ENCODE assay signal across 24 cellular contexts in genomic region chr13:100620792-100621191, GRCh38.
"Had no signal": no experiment of that assay in that cellular context is flagged by ENCODE, and none has a peak within 500 bp of the region (broad histone marks: within the 10 kb centered on the region; RNA-seq: fewer than 3 reads in every experiment).

No MANE protein-coding gene starts in this region.

- H3K36me3 ChIP-seq: ovary had no signal

- ATAC-seq: left colon; left lung; lower lobe of right lung; right cardiac atrium; sciatic nerve; stimulated activated naive B cell treated with anti-CD40 and anti-IgM and Interleukin-4, amounts not matched to agents 10 μg/mL and 1 μg/mL and 100 μg/mL, for 72 hours; stimulated activated naive CD8-positive, alpha-beta T cell treated with anti-CD3 and anti-CD28 coated beads, Interleukin-15, Interleukin-2, amounts not matched to agents 100 U/mL and 50 U/mL, for 24 hours had no signal

- DNase-seq: hypothalamus; immature natural killer cell; kidney; left colon; left lung; lower lobe of right lung; mammary epithelial cell; mesenchymal stem cell; naive thymus-derived CD8-positive, alpha-beta T cell; ovary; right cardiac atrium; stimulated activated CD4-positive, alpha-beta T cell treated with anti-CD3 and anti-CD28 coated beads, Interleukin-12 subunit alpha, Interleukin-12 subunit beta, amount 100 ng/mL, for 4 hours; stimulated activated CD4-positive, alpha-beta T cell treated with anti-CD3 and anti-CD28 coated beads, Interleukin-15, amount 100 ng/mL, for 24 hours; stimulated activated CD4-positive, alpha-beta T cell treated with anti-CD3 and anti-CD28 coated beads, Interleukin-2, amount 100 ng/mL, for 24 hours; stimulated activated CD4-positive, alpha-beta T cell treated with anti-CD3 and anti-CD28 coated beads, Interleukin-4, amount 100 ng/mL, for 1 hour; stimulated activated naive B cell treated with anti-CD40 and anti-IgM and Interleukin-4, amounts not matched to agents 10 μg/mL and 1 μg/mL and 100 μg/mL, for 72 hours; stimulated activated naive CD8-positive, alpha-beta T cell treated with anti-CD3 and anti-CD28 coated beads, Interleukin-15, Interleukin-2, amounts not matched to agents 100 U/mL and 50 U/mL, for 24 hours; stomach; testis; thyroid gland; transverse colon; upper lobe of left lung had no signal

- H3K9me3 ChIP-seq: left lung, lower lobe of right lung, ovary, stomach, testis, thyroid gland, transverse colon, upper lobe of left lung had no signal

- H3K4me3 ChIP-seq: left lung, lower lobe of right lung, ovary, skin epidermis, stomach, testis, thyroid gland, transverse colon, upper lobe of left lung had no signal

- H3K27me3 ChIP-seq: left lung, ovary, stomach, testis, thyroid gland, transverse colon, upper lobe of left lung had no signal

- H3K4me1 ChIP-seq: left lung, lower lobe of right lung, stomach, testis, thyroid gland, transverse colon, upper lobe of left lung had no signal

- H3K27ac ChIP-seq: left lung, lower lobe of right lung, ovary, skin epidermis, stomach, testis, thyroid gland, transverse colon, upper lobe of left lung had no signal
